ENCODE assay signal across 8 cellular contexts in genomic region chr15:34367128-34368081, GRCh38. TPM values are rescaled to one million over a fixed set of nuclear protein-coding genes. Genes with fewer than 3 reads are reported as not detected.
DNase-seq lines count a peak whose midpoint lies in the region; ATAC-seq and TF ChIP-seq lines count a peak whose summit lies in the region.

TSS of gene LPCAT4 (minus strand) at chr15:34367196. CDS start at chr15:34367100, 96 bp downstream.

- peaks cover 17% of the 10 kb centered on the region for H3K4me1 ChIP-seq in GM23338 (ENCODE audit: insufficient read depth)

- H3K27me3 Mint-ChIP-seq in GM23338 (ENCODE audit: insufficient read depth, low read depth, poor library complexity) (peaks cover 22% of the 10 kb centered on the region), nephron (ENCODE audit: low read depth) (no peaks in the 10 kb centered on the region)
- H3K27me3 Mint-ChIP-seq in activated T-helper 2 cell treated with anti-CD3 and anti-CD28 coated beads, Interferon-gamma antibody, Interleukin-2, Interleukin-4, amounts not matched to agents 10 μg/mL and 5 μg/mL and 100 μg/mL, durations not matched to agents 14 hours and 24 hours and 36 hours (ENCODE audit: low read depth), result no peaks in the 10 kb centered on the region

- H3K27ac ChIP-seq in GM23338 (ENCODE audit: low read depth), result peak within 1 kb of the TSS; percentile 99

- H3K9me3 Mint-ChIP-seq in GM23338 (peaks cover 6% of the 10 kb centered on the region; the same call in 2 of the 3 replicates), nephron (no peaks in the 10 kb centered on the region)
- no peaks in the 10 kb centered on the region for H3K9me3 Mint-ChIP-seq in activated T-helper 2 cell treated with anti-CD3 and anti-CD28 coated beads, Interferon-gamma antibody, Interleukin-2, Interleukin-4, amounts not matched to agents 10 μg/mL and 5 μg/mL and 100 μg/mL, durations not matched to agents 14 hours and 24 hours and 36 hours

- peaks cover 20% of the 10 kb centered on the region for H4K20me1 ChIP-seq in GM23338 (replicated peaks; ENCODE audit: insufficient read depth)

- H3K27me3 ChIP-seq in GM23338 (ENCODE audit: insufficient read depth), result no peaks in the 10 kb centered on the region

- no peaks in the 10 kb centered on the region for H3K9me2 ChIP-seq in GM23338 (ENCODE audit: insufficient read depth)

- H3K36me3 Mint-ChIP-seq in GM23338 (ENCODE audit: low read depth), result peaks cover 30% of the 10 kb centered on the region
- peaks cover 14% of the 10 kb centered on the region for H3K36me3 Mint-ChIP-seq in activated T-helper 2 cell treated with anti-CD3 and anti-CD28 coated beads, Interferon-gamma antibody, Interleukin-2, Interleukin-4, amounts not matched to agents 10 μg/mL and 5 μg/mL and 100 μg/mL, durations not matched to agents 14 hours and 24 hours and 36 hours (ENCODE audit: low read depth)
- H3K36me3 Mint-ChIP-seq in nephron (ENCODE audit: low read depth), result peaks cover 7% of the 10 kb centered on the region

- TF ChIP-seq CTCF in GM23338 (conservative IDR thresholded peaks at IDR 0.05; ENCODE audit: low read depth in 2 of 2), result peak; percentile 63 to 81
- TF ChIP-seq CTCF in nephron (IDR thresholded peaks at IDR 0.05; ENCODE audit: unreplicated experiment in 3 of 3), result peak; percentile 94 to 99 (median 98)

- peak within 1 kb of the TSS; percentile 94 for H2AFZ ChIP-seq in GM23338

- H3K4me3 Mint-ChIP-seq in GM23338, result peak within 1 kb of the TSS; percentile 97
- H3K4me3 Mint-ChIP-seq in activated T-helper 2 cell treated with anti-CD3 and anti-CD28 coated beads, Interferon-gamma antibody, Interleukin-2, Interleukin-4, amounts not matched to agents 10 μg/mL and 5 μg/mL and 100 μg/mL, durations not matched to agents 14 hours and 24 hours and 36 hours (ENCODE audit: low read depth), result peak within 1 kb of the TSS; percentile 98
- H3K4me3 Mint-ChIP-seq in nephron, result peak within 1 kb of the TSS; percentile 93 to 97 (median 97)

- intact Hi-C loops in activated T-helper 2 cell treated with anti-CD3 and anti-CD28 coated beads, Interferon-gamma antibody, Interleukin-2, Interleukin-4, amounts not matched to agents 10 μg/mL and 5 μg/mL and 100 μg/mL, durations not matched to agents 14 hours and 24 hours and 36 hours (cut with micrococcal nuclease), result loop anchor here (1.0 to 5.0 kb wide), 6 partner anchors 24 to 267 kb away; partner anchors contain the start of genes EMC7, GOLGA8A, NOP10 and NUTM1

- H3K4me2 ChIP-seq in GM23338, result peak within 1 kb of the TSS; percentile 98

- peaks cover 23% of the 10 kb centered on the region for H3K79me2 ChIP-seq in GM23338 (replicated peaks; ENCODE audit: insufficient read depth)

- peak; percentile 92 for DNase-seq in ELF-1 (ENCODE audit: low read depth, low spot score)
- DNase-seq in GM23338 (ENCODE audit: low spot score), result peak; percentile 89
- DNase-seq in LHCN-M2 (ENCODE audit: low read depth), result peak; percentile 88
- DNase-seq in RPMI8226, result peak; percentile 88
- peak; percentile 88 for DNase-seq in activated T-helper 2 cell treated with anti-CD3 and anti-CD28 coated beads, Interferon-gamma antibody, Interleukin-2, Interleukin-4, amounts not matched to agents 10 μg/mL and 5 μg/mL and 100 μg/mL, durations not matched to agents 14 hours and 24 hours and 36 hours (ENCODE audit: low spot score)
- DNase-seq in fibroblast of peridontal ligament (ENCODE audit: extremely low read depth), result peak; percentile 77
- peak; percentile 91 for DNase-seq in stimulated activated naive CD8-positive, alpha-beta T cell treated with anti-CD3 and anti-CD28 coated beads, Interleukin-15, Interleukin-2, amounts not matched to agents 100 U/mL and 50 U/mL, for 24 hours

- ATAC-seq in GM23338, result peak; percentile 74
- ATAC-seq in stimulated activated naive CD8-positive, alpha-beta T cell treated with anti-CD3 and anti-CD28 coated beads, Interleukin-15, Interleukin-2, amounts not matched to agents 100 U/mL and 50 U/mL, for 24 hours, result peak; percentile 91

- H3K4me1 Mint-ChIP-seq in GM23338, result peaks cover 17% of the 10 kb centered on the region
- H3K4me1 Mint-ChIP-seq in activated T-helper 2 cell treated with anti-CD3 and anti-CD28 coated beads, Interferon-gamma antibody, Interleukin-2, Interleukin-4, amounts not matched to agents 10 μg/mL and 5 μg/mL and 100 μg/mL, durations not matched to agents 14 hours and 24 hours and 36 hours (ENCODE audit: low read depth), result peaks cover 26% of the 10 kb centered on the region
- H3K4me1 Mint-ChIP-seq in nephron, result peaks cover 25% of the 10 kb centered on the region

- H3K36me3 ChIP-seq in GM23338 (ENCODE audit: insufficient read depth), result peaks cover 4% of the 10 kb centered on the region

- H3K4me3 ChIP-seq in GM23338, result peak within 1 kb of the TSS; percentile 93

- peak within 1 kb of the TSS; percentile 98 for H3K27ac Mint-ChIP-seq in GM23338
- peak within 1 kb of the TSS; percentile 97 for H3K27ac Mint-ChIP-seq in activated T-helper 2 cell treated with anti-CD3 and anti-CD28 coated beads, Interferon-gamma antibody, Interleukin-2, Interleukin-4, amounts not matched to agents 10 μg/mL and 5 μg/mL and 100 μg/mL, durations not matched to agents 14 hours and 24 hours and 36 hours
- H3K27ac Mint-ChIP-seq in nephron, result peak within 1 kb of the TSS; percentile 89 to 97 (median 97)

- peaks cover 11% of the 10 kb centered on the region; the same call in 1 of the 2 replicates for H3F3A ChIP-seq in GM23338 (replicated peaks; ENCODE audit: low read depth)

TF ChIP-seq in GM23338, 12 proteins besides CTCF, POLR2A, EP300 and RAD21:
- TF ChIP-seq JUNB (IDR thresholded peaks at IDR 0.05; ENCODE audit: unreplicated experiment) (no peak), REST (IDR thresholded peaks at IDR 0.05; ENCODE audit: unreplicated experiment) (no peak), CREB1 (CRISPR knock-in tag; IDR thresholded peaks at IDR 0.05; ENCODE audit: low read depth) (no peak), POLR2AphosphoS5 (IDR thresholded peaks at IDR 0.05; ENCODE audit: low read depth) (peak; percentile 51), EZH2phosphoT487 (IDR thresholded peaks at IDR 0.05; ENCODE audit: unreplicated experiment) (no peak)

RNA-seq across cellular contexts. Expression of gene LPCAT4, which starts in this region (rescaled TPM):
- 16.9 and 36.8 TPM in 2 replicates for total RNA-seq in GM23338 (2014; rRNA removed; shearing (Covaris generic))
- 49.1 and 50.1 TPM in 2 replicates for polyA plus RNA-seq in GM23338 (2016; fragmentation: Nextera tagmentation; extraction: Ambion mirVana)
- total RNA-seq in LHCN-M2 (2014; rRNA removed), result 18.9 and 25.3 TPM in 2 replicates
- 27.6 TPM for polyA plus RNA-seq in LHCN-M2 (2012)
- total RNA-seq in activated T-helper 2 cell treated with anti-CD3 and anti-CD28 coated beads, Interferon-gamma antibody, Interleukin-2, Interleukin-4, amounts not matched to agents 10 μg/mL and 5 μg/mL and 100 μg/mL, durations not matched to agents 14 hours and 24 hours and 36 hours, result 70.9 and 76.1 TPM in 2 replicates

Comparison
In these comparisons a context has a peak if more than half of its experiments do, and no peak if none do; other contexts are left out.
1. Peak in every context shown above with its lines: DNase-seq, ATAC-seq, H3K4me3 ChIP-seq and H3K27ac ChIP-seq.